8 cellular contexts compared by ENCODE assay signal in the genomic region with DNA sequence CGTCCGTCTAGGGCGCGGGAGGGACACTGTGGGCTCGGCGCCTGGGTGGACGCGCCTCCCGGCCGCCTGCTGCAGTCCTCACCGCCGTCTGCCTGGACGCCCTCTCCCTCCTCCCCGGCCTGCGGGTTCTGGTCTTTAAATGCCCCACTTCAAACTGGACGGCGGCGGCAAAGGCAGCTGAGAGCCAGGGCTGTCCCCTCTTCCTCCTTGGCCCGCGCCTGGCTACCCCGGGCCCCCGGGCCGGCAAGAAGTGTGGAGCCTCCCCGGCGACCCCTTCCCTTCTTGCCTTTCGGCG. TPM values are rescaled to one million over a fixed set of nuclear protein-coding genes. Genes with fewer than 3 reads are reported as not detected.
DNase-seq lines count a peak whose midpoint lies in the region; ATAC-seq and TF ChIP-seq lines count a peak whose summit lies in the region.

No MANE protein-coding gene starts in this region.

- H3K27ac ChIP-seq in C4-2B = peak overlapping the region; percentile 74
- peak overlapping the region; percentile 89 to 97 (median 96) for H3K27ac ChIP-seq in spleen

- POLR2A ChIA-PET in T-cell (lab: Charles Lee) = interaction anchor here in 1 of 2 donors (0.7 kb wide), 1 partner anchor 31 kb away, joined by 5 read pairs; no protein-coding TSS in a partner anchor

- H3K36me3 ChIP-seq in kidney epithelial cell (ENCODE audit: control insufficient read depth, insufficient read depth, low read length) (no peaks in the 10 kb centered on the region), spleen (peaks cover 0 to 24% (median 2%) of the 10 kb centered on the region in 6 donors)

- H3K9me3 Mint-ChIP-seq in T-cell = no peaks in the 10 kb centered on the region

- intact Hi-C loops in spleen (cut with DNase I; ENCODE audit: low total_unique reads) = no loop called here

- H3K27me3 Mint-ChIP-seq in T-cell = no peaks in the 10 kb centered on the region

- peaks cover 9 to 72% (median 59%) of the 10 kb centered on the region in 6 donors for H3K4me1 ChIP-seq in spleen

- no peak for TF ChIP-seq CTCF in C4-2B (conservative IDR thresholded peaks at IDR 0.05)
- no peak for TF ChIP-seq CTCF in kidney epithelial cell (IDR thresholded peaks at IDR 0.05; ENCODE audit: insufficient read depth, low read length, poor library complexity, severe bottlenecking)
- TF ChIP-seq CTCF in spleen (IDR thresholded peaks at IDR 0.05 in 8 of 11, conservative IDR thresholded peaks at IDR 0.05 in 3 of 11) = no peak

- CTCF ChIA-PET in T-cell (lab: Charles Lee) = interaction anchor here in 1 of 2 donors (0.7 to 1.5 kb wide), 2 partner anchors 146 to 180 kb away, joined by 3 to 5 read pairs; no protein-coding TSS in a partner anchor

- H3K27me3 ChIP-seq in kidney epithelial cell (ENCODE audit: control insufficient read depth, insufficient read depth, low read length) (no peaks in the 10 kb centered on the region), spleen (replicated peaks in 1 of 7) (no peaks in the 10 kb centered on the region)

- TF ChIP-seq POLR2A in spleen (IDR thresholded peaks at IDR 0.05) = no peak

- H3K4me1 Mint-ChIP-seq in T-cell = peaks cover 48 to 59% (median 49%) of the 10 kb centered on the region in 3 donors

- WGBS in spleen, 5 donors = 0 to 1% (median 0%) methylated on average over 17 to 27 of the region's 27 CpGs

- peak overlapping the region; percentile 88 to 98 (median 93) for H3K4me3 Mint-ChIP-seq in T-cell

- peak; percentile 2 for ATAC-seq in GM19025 (IDR thresholded peaks at IDR 0.05; ENCODE audit: low read depth, unreplicated experiment)
- peak; percentile 6 for ATAC-seq in HG03280 (IDR thresholded peaks at IDR 0.05; ENCODE audit: unreplicated experiment)
- peak in 3 of 4 experiments; percentile 1 to 16 (median 12) for ATAC-seq in T-cell (replicated peaks in 1 of 4)

- H3K27ac Mint-ChIP-seq in T-cell = peak overlapping the region; percentile 96

- H3K4me3 ChIP-seq in kidney epithelial cell (ENCODE audit: low read depth, low read length) = peak overlapping the region; percentile 99
- peak overlapping the region; percentile 64 to 93 (median 86) for H3K4me3 ChIP-seq in spleen

- no peaks in the 10 kb centered on the region for H3K9me3 ChIP-seq in spleen

- DNase-seq in T-cell (peak in 3 of 34 experiments; percentile 3 to 19 (median 18)), cerebellum (ENCODE audit: low spot score) (peak; percentile 50), kidney epithelial cell (ENCODE audit: low read depth) (no peak), spleen (peak; percentile 92), medulla oblongata (ENCODE audit: extremely low spot score) (no peak)

- H3K36me3 Mint-ChIP-seq in T-cell = peaks cover 26% of the 10 kb centered on the region

RNA-seq across cellular contexts. Expression of gene CBLB, which starts 0.4 kb away (rescaled TPM):
- total RNA-seq in T-cell (100 to 1,000 TPM in 2 of 5 donors, 10 to 100 TPM in 3; 81.3 to 120 (median 99.6) TPM), cerebellum (68.4 TPM), kidney epithelial cell (15.1 and 27.2 TPM in 2 replicates), spleen (100 to 1,000 TPM in 1 of 7 donors, 10 to 100 TPM in 6; 65.4 to 138 (median 79.2) TPM)
- polyA plus RNA-seq in spleen = 10 to 100 TPM; 13.8 to 19.5 (median 14.7) TPM

Comparison
In these comparisons a context has a peak if more than half of its experiments do, and no peak if none do; other contexts are left out.
1. DNase-seq: peak in cerebellum (single experiment) and spleen (single experiment); none in kidney epithelial cell (single experiment) and medulla oblongata (single experiment).
2. Peak in every context shown above with its lines, with median percentiles within 50 percentile points of each other: ATAC-seq.